ENCODE assay signal across 36 cellular contexts in genomic region chr9:114723926-114724325, GRCh38. TPM values are rescaled to one million over a fixed set of nuclear protein-coding genes. Genes with fewer than 3 reads are reported as not detected.
A peak's percentile ranks its signal among the peaks of the same experiment; 100 is the strongest.
DNase-seq lines count a peak whose midpoint lies in the region; ATAC-seq, FAIRE-seq and TF ChIP-seq lines count a peak whose summit lies in the region.
"Had no signal": no experiment of that assay in that cellular context is flagged by ENCODE, and none has a peak within 500 bp of the region (broad histone marks: within the 10 kb centered on the region; RNA-seq: fewer than 3 reads in every experiment).

No MANE protein-coding gene starts in this region.

- peaks cover 63% of the 10 kb centered on the region for H3K4me1 Mint-ChIP-seq in activated naive CD4-positive, alpha-beta T cell treated with anti-CD3 and anti-CD28 coated beads, Interleukin-2, amount 10 ng/mL, durations not matched to agents 7 days and 5 days

- H3K4me3 Mint-ChIP-seq in activated naive CD4-positive, alpha-beta T cell treated with anti-CD3 and anti-CD28 coated beads, Interleukin-2, amount 10 ng/mL, durations not matched to agents 7 days and 5 days, result no peak overlapping the region
- H3K4me3 Mint-ChIP-seq: CD4-positive, alpha-beta T cell; effector memory CD8-positive, alpha-beta T cell; T-helper 17 cell had no signal

- H3K4me3 ChIP-seq in GM23248, result no peak overlapping the region
- no peak overlapping the region for H3K4me3 ChIP-seq in brain microvascular endothelial cell (ENCODE audit: low read depth, low read length)
- no peak overlapping the region for H3K4me3 ChIP-seq in HepG2 (replicated peaks in 1 of 3; ENCODE audit: insufficient read depth in 1 of 3, low read depth in 2 of 3, low read length in 3 of 3)
- H3K4me3 ChIP-seq: adrenal gland, coronary artery, left lung, prostate gland, sigmoid colon, SJCRH30, thoracic aorta, vagina had no signal

- H3K36me3 ChIP-seq in GM23248 (ENCODE audit: low read depth) (no peaks in the 10 kb centered on the region), brain microvascular endothelial cell (replicated peaks) (no peaks in the 10 kb centered on the region), HepG2 (replicated peaks in 1 of 2; ENCODE audit: control insufficient read depth in 1 of 2, insufficient read depth in 2 of 2, low read length in 2 of 2) (no peaks in the 10 kb centered on the region)
- H3K36me3 ChIP-seq: adrenal gland, left lung, prostate gland, sigmoid colon, SJCRH30, thoracic aorta, vagina had no signal

- H3K9me2 ChIP-seq in GM23248 (ENCODE audit: insufficient read depth), result no peaks in the 10 kb centered on the region

- peak; percentile 38 for DNase-seq in CD1c-positive myeloid dendritic cell (ENCODE audit: extremely low spot score)
- peak; percentile 65 for DNase-seq in GM23248
- DNase-seq in brain microvascular endothelial cell, result peak; percentile 1
- DNase-seq in hepatic stellate cell (ENCODE audit: low spot score), result peak; percentile 70
- no peak for DNase-seq in activated naive CD4-positive, alpha-beta T cell treated with anti-CD3 and anti-CD28 coated beads, Interleukin-2, amount 10 ng/mL, durations not matched to agents 7 days and 5 days
- no peak for DNase-seq in HepG2 (ENCODE audit: low spot score)
- DNase-seq in cerebellum (ENCODE audit: low spot score), result no peak
- DNase-seq: activated CD4-positive, CD25-positive, alpha-beta regulatory T cell treated with anti-CD3 and anti-CD28 coated beads, Interleukin-2, amount 50 U/mL, for 72 hours; activated CD8-positive, alpha-beta memory T cell treated with anti-CD3 and anti-CD28 coated beads for 24 hours; activated gamma-delta T cell treated with Interleukin-2 at 50 U/mL for 16 hours; adrenal gland; CD4-positive, alpha-beta T cell; effector memory CD8-positive, alpha-beta T cell; erythroblast; KBM-7; left lung; MM.1S; NCI-H1417 treated with DMSO at 0.1 percent for 48 hours; NCI-H2081 treated with DMSO at 0.1 percent for 48 hours; NCI-H774; sigmoid colon; SJCRH30; stimulated activated CD4-positive, alpha-beta T cell treated with anti-CD3 and anti-CD28 coated beads, Interleukin-15, amount 100 ng/mL, for 24 hours; stimulated activated naive CD8-positive, alpha-beta T cell treated with anti-CD3 and anti-CD28 coated beads, Interleukin-15, Interleukin-2, amounts not matched to agents 100 U/mL and 50 U/mL, for 24 hours; T-helper 17 cell had no signal

- H3K27me3 Mint-ChIP-seq in activated naive CD4-positive, alpha-beta T cell treated with anti-CD3 and anti-CD28 coated beads, Interleukin-2, amount 10 ng/mL, durations not matched to agents 7 days and 5 days, result peaks cover 4% of the 10 kb centered on the region
- H3K27me3 Mint-ChIP-seq: CD4-positive, alpha-beta T cell; effector memory CD8-positive, alpha-beta T cell; T-helper 17 cell had no signal

- no peak for TF ChIP-seq EP300 in HepG2 (IDR thresholded peaks at IDR 0.05; ENCODE audit: low read depth in 2 of 2, low read length in 2 of 2)
- TF ChIP-seq EP300 in HepG2 (CRISPR knock-in tag; IDR thresholded peaks at IDR 0.05; ENCODE audit: borderline replicate concordance), result no peak

- H3F3A ChIP-seq in GM23248 (ENCODE audit: insufficient read depth), result peaks cover 35% of the 10 kb centered on the region

- no peak overlapping the region for H3K27ac Mint-ChIP-seq in activated naive CD4-positive, alpha-beta T cell treated with anti-CD3 and anti-CD28 coated beads, Interleukin-2, amount 10 ng/mL, durations not matched to agents 7 days and 5 days
- H3K27ac Mint-ChIP-seq: CD4-positive, alpha-beta T cell had no signal

- no peak for TF ChIP-seq POLR2A in HepG2 (IDR thresholded peaks at IDR 0.05; ENCODE audit: insufficient read depth in 1 of 2, low read depth in 2 of 2, low read length in 2 of 2)

- H2AFZ ChIP-seq in GM23248, result no peak overlapping the region
- H2AFZ ChIP-seq in HepG2 (ENCODE audit: low read length), result no peak overlapping the region

- no peaks in the 10 kb centered on the region for H3K27me3 ChIP-seq in GM23248 (replicated peaks; ENCODE audit: insufficient read depth)
- H3K27me3 ChIP-seq in brain microvascular endothelial cell (replicated peaks), result no peaks in the 10 kb centered on the region
- no peaks in the 10 kb centered on the region; a peak in 1 of 5 replicates for H3K27me3 ChIP-seq in HepG2 (ENCODE audit: control insufficient read depth in 1 of 2, insufficient read depth in 2 of 2, low read length in 2 of 2)
- H3K27me3 ChIP-seq: adrenal gland, sigmoid colon, SJCRH30, vagina had no signal

- BruUV-seq in HepG2 (replicated peaks; lab: Mats Ljungman, UMichigan), result no TSS peak

- H4K20me1 ChIP-seq in GM23248 (ENCODE audit: insufficient read depth) (no peaks in the 10 kb centered on the region), HepG2 (ENCODE audit: insufficient read depth, low read length) (no peaks in the 10 kb centered on the region)

- H3K79me2 ChIP-seq in GM23248 (ENCODE audit: insufficient read depth) (no peaks in the 10 kb centered on the region), HepG2 (ENCODE audit: insufficient read depth, low read length) (no peaks in the 10 kb centered on the region)

- peaks cover 26% of the 10 kb centered on the region for H3K36me3 Mint-ChIP-seq in activated naive CD4-positive, alpha-beta T cell treated with anti-CD3 and anti-CD28 coated beads, Interleukin-2, amount 10 ng/mL, durations not matched to agents 7 days and 5 days

- peaks cover 21% of the 10 kb centered on the region for H3K9me3 Mint-ChIP-seq in activated naive CD4-positive, alpha-beta T cell treated with anti-CD3 and anti-CD28 coated beads, Interleukin-2, amount 10 ng/mL, durations not matched to agents 7 days and 5 days
- H3K9me3 Mint-ChIP-seq: CD4-positive, alpha-beta T cell; effector memory CD8-positive, alpha-beta T cell had no signal

- no peak overlapping the region for H3K9ac ChIP-seq in GM23248
- H3K9ac ChIP-seq in HepG2 (ENCODE audit: insufficient read depth, low read depth, low read length), result no peak overlapping the region

- H3K9me3 ChIP-seq in GM23248 (ENCODE audit: low read depth) (no peaks in the 10 kb centered on the region), HepG2 (ENCODE audit: low read length) (no peaks in the 10 kb centered on the region)
- H3K9me3 ChIP-seq: adrenal gland, left lung, prostate gland, sigmoid colon, thoracic aorta, vagina had no signal

- TF ChIP-seq RAD21 in HepG2 (CRISPR knock-in tag; IDR thresholded peaks at IDR 0.05), result no peak

- FAIRE-seq in HepG2 (lab: Jason Lieb, UNC), result no peak
- FAIRE-seq: bronchial epithelial cell, D721Med, islet of Langerhans had no signal

- H3K27ac ChIP-seq in GM23248, result peak overlapping the region; percentile 20; the same call in 1 of the 2 replicates
- H3K27ac ChIP-seq in brain microvascular endothelial cell, result no peak overlapping the region
- no peak overlapping the region for H3K27ac ChIP-seq in HepG2 (ENCODE audit: extremely low read length, insufficient read depth, low read length)
- H3K27ac ChIP-seq: adrenal gland, coronary artery, left lung, prostate gland, sigmoid colon, SJCRH30, thoracic aorta, vagina had no signal

- in situ Hi-C loops in GM23248 (cut with MboI), result no loop called here
- in situ Hi-C loops in brain microvascular endothelial cell (cut with HindIII; ENCODE audit: low pct_ligation_motif_present, low sequenced_read_pairs), result no loop called here
- in situ Hi-C loops in HepG2 (cut with HindIII; ENCODE audit: extremely low pct_ligation_motif_present, low pct_unique_long_range_greater_than_20kb), result no loop called here

- H3K4me2 ChIP-seq in GM23248 (ENCODE audit: unreplicated experiment) (no peak overlapping the region), HepG2 (ENCODE audit: low read depth, low read length) (no peak overlapping the region)

- ATAC-seq in HepG2 (no peak), GM19455 (IDR thresholded peaks at IDR 0.05; ENCODE audit: unreplicated experiment) (no peak)
- ATAC-seq: effector memory CD8-positive, alpha-beta T cell; left lung; stimulated activated naive CD8-positive, alpha-beta T cell treated with anti-CD3 and anti-CD28 coated beads, Interleukin-15, Interleukin-2, amounts not matched to agents 100 U/mL and 50 U/mL, for 24 hours; T-helper 17 cell had no signal

- POLR2A ChIA-PET in HepG2 (lab: Yijun Ruan, JAX), result no interaction called here

- peaks cover 24% of the 10 kb centered on the region for H3K4me1 ChIP-seq in GM23248 (ENCODE audit: insufficient read depth)
- peaks cover 41% of the 10 kb centered on the region for H3K4me1 ChIP-seq in HepG2 (ENCODE audit: insufficient read depth, low read length)
- H3K4me1 ChIP-seq: adrenal gland, left lung, prostate gland, sigmoid colon, SJCRH30 had no signal

- CTCF ChIA-PET in activated naive CD4-positive, alpha-beta T cell treated with anti-CD3 and anti-CD28 coated beads, Interleukin-2, amount 10 ng/mL, durations not matched to agents 7 days and 5 days (lab: Charles Lee), result interaction anchor here (0.6 to 2.8 kb wide), 4 partner anchors 12 to 241 kb away, joined by 3 to 15 read pairs (median 4); partner anchors contain the start of gene TEX48
- CTCF ChIA-PET in HepG2 (lab: Yijun Ruan, JAX; ENCODE audit: low intra/inter-chr PET ratio, low total read pairs), result no interaction called here

- whole genome bisulfite sequencing in GM23248 (ENCODE audit: low coverage in 1 of 2, low lambda C conversion rate in 2 of 2, missing lambda C conversion rate in 2 of 2), 2 experiments, result 92 to 100% methylated on average over 1 of the region's 1 CpG
- 100% methylated on average over 1 of the region's 1 CpG for WGBS in HepG2 (ENCODE audit: low lambda C conversion rate)

- TF ChIP-seq CTCF in brain microvascular endothelial cell (IDR thresholded peaks at IDR 0.05; ENCODE audit: low read depth, low read length, missing control alignments) (no peak), HepG2 (CRISPR knock-in tag; IDR thresholded peaks at IDR 0.05) (no peak)

- intact Hi-C loops in HepG2 (cut with micrococcal nuclease; ENCODE audit: unreplicated experiment), result no loop called here

RNA-seq across cellular contexts. Expression of gene TEX48, which starts 41.9 kb away (rescaled TPM):
- not detected in 2 replicates for total RNA-seq in GM23248 (2014; rRNA removed; shearing (Covaris generic))
- polyA plus RNA-seq in GM23248 (2016; fragmentation: Nextera tagmentation; extraction: Ambion mirVana) (not detected in 2 replicates), HepG2 (2011; rRNA removed) (not detected in 2 replicates)
- total RNA-seq in HepG2 (2016; rRNA removed; fragmentation: Illumina TruSeq; extraction: Trizol) (not detected in 2 replicates), cerebellum (not detected)
- total RNA-seq in HepG2 (2016; cell fraction: cytosol; rRNA removed; fragmentation: Illumina TruSeq; extraction: Trizol; ENCODE audit: low read depth), result not detected in 2 replicates
- total RNA-seq in HepG2 (2016; cell fraction: insoluble cytoplasmic fraction; rRNA removed; fragmentation: Illumina TruSeq; extraction: Trizol), result not detected in 2 replicates
- total RNA-seq in HepG2 (2016; cell fraction: membrane; rRNA removed; fragmentation: Illumina TruSeq; extraction: Trizol), result not detected in 2 replicates
- total RNA-seq in HepG2 (2016; cell fraction: nucleus; rRNA removed; fragmentation: Illumina TruSeq; extraction: Trizol), result not detected in 2 replicates
- not detected in 2 replicates for polyA plus RNA-seq in HepG2 (2011; cell fraction: cytosol; rRNA removed)
- not detected in 2 replicates for polyA plus RNA-seq in HepG2 (2011; cell fraction: nucleus; rRNA removed)
- not detected in 2 replicates for polyA plus RNA-seq in HepG2 (2012)
- not detected in 2 replicates for polyA plus RNA-seq in HepG2 (2016; cell fraction: cytosol; fragmentation: Illumina TruSeq; extraction: Trizol; ENCODE audit: low read depth)
- not detected in 2 replicates for polyA plus RNA-seq in HepG2 (2016; cell fraction: insoluble cytoplasmic fraction; fragmentation: Illumina TruSeq; extraction: Trizol; ENCODE audit: low read depth)
- not detected in 2 replicates for polyA plus RNA-seq in HepG2 (2016; cell fraction: membrane; fragmentation: Illumina TruSeq; extraction: Trizol; ENCODE audit: low read depth)
- not detected in 2 replicates for polyA plus RNA-seq in HepG2 (2016; cell fraction: nucleus; fragmentation: Illumina TruSeq; extraction: Trizol; ENCODE audit: insufficient read depth, low read depth)
- polyA minus RNA-seq in HepG2 (2011; rRNA and poly(A)+ RNA removed; ENCODE audit: low replicate concordance), result not detected in 2 replicates
- not detected in 2 replicates for polyA minus RNA-seq in HepG2 (2011; cell fraction: cytosol; rRNA and poly(A)+ RNA removed)
- not detected in 2 replicates for polyA minus RNA-seq in HepG2 (2011; cell fraction: nucleus; rRNA and poly(A)+ RNA removed)
- total RNA-seq: adrenal gland; bronchial epithelial cell; CD4-positive, alpha-beta T cell; H4; left lung; mesenteric fat pad; myocyte; prostate gland; sigmoid colon; SJCRH30; T-helper 17 cell; thoracic aorta; vagina had no signal
- polyA plus RNA-seq: adrenal gland, sigmoid colon had no signal

Comparison
In these comparisons a context has a peak if more than half of its experiments do, and no peak if none do; other contexts are left out.
1. DNase-seq: peak in CD1c-positive myeloid dendritic cell (single experiment), GM23248 (single experiment), brain microvascular endothelial cell (single experiment) and hepatic stellate cell (single experiment); none in activated naive CD4-positive, alpha-beta T cell treated with anti-CD3 and anti-CD28 coated beads, Interleukin-2, amount 10 ng/mL, durations not matched to agents 7 days and 5 days (single experiment), HepG2 (single experiment) and cerebellum (single experiment).